ENCODE assay signal across 2 cellular contexts in the genomic region with DNA sequence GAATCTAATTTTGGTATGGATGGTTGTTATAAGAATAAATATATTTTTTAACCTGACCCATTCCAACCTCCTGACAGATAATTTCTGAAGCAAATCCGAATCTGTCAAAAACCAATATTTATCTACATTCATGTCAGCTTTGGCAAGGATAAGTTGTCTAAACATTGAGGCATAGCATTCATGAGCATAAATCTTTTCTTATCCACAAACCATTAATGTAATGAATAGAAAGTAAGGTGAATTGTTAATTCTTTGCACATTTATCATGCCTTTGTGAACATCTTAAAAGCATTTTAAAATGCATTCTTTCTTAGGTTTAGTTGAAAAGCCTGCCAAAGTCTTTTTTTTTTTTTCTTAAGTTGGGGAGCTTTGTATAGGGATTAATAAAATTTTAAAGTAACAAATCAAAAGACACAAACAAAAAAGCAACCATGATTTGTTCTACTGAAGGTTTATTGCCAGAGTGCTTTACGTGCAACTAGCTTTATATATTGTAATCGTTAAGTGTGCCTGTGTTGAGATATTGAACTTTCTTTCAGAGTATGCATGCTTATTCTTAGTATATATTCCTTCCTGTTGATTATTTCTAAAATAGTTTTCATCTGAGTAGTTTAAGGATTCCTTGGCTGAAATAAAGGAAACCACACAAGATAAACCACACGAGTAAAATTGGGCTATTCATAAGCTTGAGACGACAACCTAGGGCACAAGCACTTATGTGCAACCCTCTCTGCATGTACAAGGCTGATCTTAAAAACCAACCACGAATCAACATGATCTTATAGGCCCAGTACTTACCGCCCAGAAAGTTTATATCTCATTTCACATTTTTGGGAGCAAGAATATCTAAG.
TF ChIP-seq lines count a peak whose summit lies in the region.

No MANE protein-coding gene starts in this region.

TF ChIP-seq in IMR-90, 13 proteins besides CTCF, POLR2A, EP300 and RAD21:
- TF ChIP-seq MAZ (IDR thresholded peaks at IDR 0.05; ENCODE audit: borderline replicate concordance, low read depth, low read length) (no peak), RCOR1 (IDR thresholded peaks at IDR 0.05; ENCODE audit: insufficient replicate concordance, low read length) (no peak), CHD1 (IDR thresholded peaks at IDR 0.05; ENCODE audit: low read depth, low read length) (no peak), CEBPB (IDR thresholded peaks at IDR 0.05; ENCODE audit: low read depth, low read length) (no peak), FOS (IDR thresholded peaks at IDR 0.05; ENCODE audit: low read depth, low read length) (no peak)

TF ChIP-seq in GM12878, 131 proteins besides CTCF, POLR2A, EP300 and RAD21:
- TF ChIP-seq RELA (IDR thresholded peaks at IDR 0.05; ENCODE audit: borderline replicate concordance, partially characterized antibody) (no peak), STAT1 (conservative IDR thresholded peaks at IDR 0.05) (no peak), ZBED1 (IDR thresholded peaks at IDR 0.05; ENCODE audit: borderline replicate concordance) (no peak)
